In genomic region chr14:106776395-106776983, GRCh38 we compare ENCODE assay signal across 23 cellular contexts.
DNase-seq lines count a peak whose midpoint lies in the region; ATAC-seq and TF ChIP-seq lines count a peak whose summit lies in the region.
"Had no signal": no experiment of that assay in that cellular context is flagged by ENCODE, and none has a peak within 500 bp of the region (broad histone marks: within the 10 kb centered on the region; RNA-seq: fewer than 3 reads in every experiment).

No MANE protein-coding gene starts in this region.

- ATAC-seq in activated CD4-positive, alpha-beta T cell treated with anti-CD3 and anti-CD28 coated beads for 36 hours, result peak; percentile 84
- ATAC-seq in natural killer cell treated with Interleukin-12 subunit alpha and Interleukin-12 subunit beta and Interleukin-15 and Interleukin-18, amount 100 ng/mL, for 72 hours, result peak in 1 of 2 donors; percentile 59
- ATAC-seq in natural killer cell, result no peak
- peak; percentile 89 for ATAC-seq in activated T-helper 17 cell treated with anti-CD3 and anti-CD28 coated beads, Interleukin-2, amount 50 U/mL, for 72 hours (replicated peaks)
- no peak for ATAC-seq in GM18517 (IDR thresholded peaks at IDR 0.05; ENCODE audit: unreplicated experiment)
- ATAC-seq in left lung, result no peak
- ATAC-seq: CD8-positive, alpha-beta T cell; HepG2; SK-N-SH treated with all-trans-retinoic acid at 6 μM for 48 hours had no signal

- intact Hi-C loops in activated CD4-positive, alpha-beta T cell treated with anti-CD3 and anti-CD28 coated beads for 36 hours (cut with DNase I, micrococcal nuclease), result loop anchor here (5.0 to 10.0 kb wide), 3 partner anchors 52 to 229 kb away; no protein-coding TSS in a partner anchor
- intact Hi-C loops in activated CD4-positive, alpha-beta T cell treated with anti-CD3 and anti-CD28 coated beads, Interleukin-2, amount 10 ng/mL, durations not matched to agents 24 days and 14 days (cut with micrococcal nuclease), result no loop called here
- intact Hi-C loops in natural killer cell (cut with micrococcal nuclease), result no loop called here
- intact Hi-C loops in left lung (cut with DNase I), result no loop called here

- peaks cover 2% of the 10 kb centered on the region for H3K36me3 Mint-ChIP-seq in activated CD4-positive, alpha-beta T cell treated with anti-CD3 and anti-CD28 coated beads for 36 hours (ENCODE audit: low read depth)
- H3K36me3 Mint-ChIP-seq in activated CD4-positive, alpha-beta T cell treated with anti-CD3 and anti-CD28 coated beads, Interleukin-2, amount 10 ng/mL, durations not matched to agents 24 days and 14 days (ENCODE audit: low read depth), result no peaks in the 10 kb centered on the region
- peaks cover 5% of the 10 kb centered on the region for H3K36me3 Mint-ChIP-seq in natural killer cell treated with Interleukin-12 subunit alpha and Interleukin-12 subunit beta and Interleukin-15 and Interleukin-18, amount 100 ng/mL, for 72 hours
- no peaks in the 10 kb centered on the region for H3K36me3 Mint-ChIP-seq in natural killer cell
- no peaks in the 10 kb centered on the region for H3K36me3 Mint-ChIP-seq in activated T-helper 17 cell treated with anti-CD3 and anti-CD28 coated beads, Interleukin-2, amount 50 U/mL, for 72 hours (ENCODE audit: low read depth)
- H3K36me3 Mint-ChIP-seq: CD8-positive, alpha-beta T cell had no signal

- H3K4me3 ChIP-seq in left lung, result no peak overlapping the region
- H3K4me3 ChIP-seq: Peyer's patch had no signal

- H3K9me3 Mint-ChIP-seq in activated CD4-positive, alpha-beta T cell treated with anti-CD3 and anti-CD28 coated beads for 36 hours (ENCODE audit: low read depth), result peaks cover 3% of the 10 kb centered on the region
- H3K9me3 Mint-ChIP-seq in activated CD4-positive, alpha-beta T cell treated with anti-CD3 and anti-CD28 coated beads, Interleukin-2, amount 10 ng/mL, durations not matched to agents 24 days and 14 days, result peaks cover 3% of the 10 kb centered on the region
- peaks cover 3% of the 10 kb centered on the region for H3K9me3 Mint-ChIP-seq in natural killer cell treated with Interleukin-12 subunit alpha and Interleukin-12 subunit beta and Interleukin-15 and Interleukin-18, amount 100 ng/mL, for 72 hours
- H3K9me3 Mint-ChIP-seq in natural killer cell, result no peaks in the 10 kb centered on the region
- H3K9me3 Mint-ChIP-seq in activated T-helper 17 cell treated with anti-CD3 and anti-CD28 coated beads, Interleukin-2, amount 50 U/mL, for 72 hours, result no peaks in the 10 kb centered on the region
- H3K9me3 Mint-ChIP-seq: CD8-positive, alpha-beta T cell had no signal

- CTCF ChIA-PET in activated CD4-positive, alpha-beta T cell treated with anti-CD3 and anti-CD28 coated beads for 36 hours (lab: Charles Lee), result interaction anchor here (0.6 to 2.7 kb wide), 11 partner anchors 8 to 114 kb away, joined by 3 to 14 read pairs (median 3); no protein-coding TSS in a partner anchor

- no peaks in the 10 kb centered on the region for H3K27me3 Mint-ChIP-seq in activated CD4-positive, alpha-beta T cell treated with anti-CD3 and anti-CD28 coated beads for 36 hours
- H3K27me3 Mint-ChIP-seq in activated CD4-positive, alpha-beta T cell treated with anti-CD3 and anti-CD28 coated beads, Interleukin-2, amount 10 ng/mL, durations not matched to agents 24 days and 14 days, result peaks cover 11% of the 10 kb centered on the region
- H3K27me3 Mint-ChIP-seq in natural killer cell treated with Interleukin-12 subunit alpha and Interleukin-12 subunit beta and Interleukin-15 and Interleukin-18, amount 100 ng/mL, for 72 hours, result peaks cover 7 to 15% of the 10 kb centered on the region in 2 donors
- peaks cover 0 to 3% of the 10 kb centered on the region in 2 donors for H3K27me3 Mint-ChIP-seq in natural killer cell (ENCODE audit: low read depth in 2 of 2)
- H3K27me3 Mint-ChIP-seq in activated T-helper 17 cell treated with anti-CD3 and anti-CD28 coated beads, Interleukin-2, amount 50 U/mL, for 72 hours, result no peaks in the 10 kb centered on the region

- H3K4me3 Mint-ChIP-seq in activated CD4-positive, alpha-beta T cell treated with anti-CD3 and anti-CD28 coated beads for 36 hours, result no peak overlapping the region
- H3K4me3 Mint-ChIP-seq in activated CD4-positive, alpha-beta T cell treated with anti-CD3 and anti-CD28 coated beads, Interleukin-2, amount 10 ng/mL, durations not matched to agents 24 days and 14 days, result no peak overlapping the region
- H3K4me3 Mint-ChIP-seq in natural killer cell treated with Interleukin-12 subunit alpha and Interleukin-12 subunit beta and Interleukin-15 and Interleukin-18, amount 100 ng/mL, for 72 hours, result peak overlapping the region; percentile 23
- no peak overlapping the region for H3K4me3 Mint-ChIP-seq in natural killer cell
- H3K4me3 Mint-ChIP-seq in activated T-helper 17 cell treated with anti-CD3 and anti-CD28 coated beads, Interleukin-2, amount 50 U/mL, for 72 hours, result peak overlapping the region; percentile 47
- H3K4me3 Mint-ChIP-seq: CD8-positive, alpha-beta T cell; HFFc6 had no signal

- peaks cover 23% of the 10 kb centered on the region for H3K4me1 Mint-ChIP-seq in activated CD4-positive, alpha-beta T cell treated with anti-CD3 and anti-CD28 coated beads for 36 hours
- H3K4me1 Mint-ChIP-seq in activated CD4-positive, alpha-beta T cell treated with anti-CD3 and anti-CD28 coated beads, Interleukin-2, amount 10 ng/mL, durations not matched to agents 24 days and 14 days, result peaks cover 11% of the 10 kb centered on the region
- peaks cover 9 to 13% of the 10 kb centered on the region in 2 donors for H3K4me1 Mint-ChIP-seq in natural killer cell treated with Interleukin-12 subunit alpha and Interleukin-12 subunit beta and Interleukin-15 and Interleukin-18, amount 100 ng/mL, for 72 hours (ENCODE audit: low read depth in 2 of 2)
- peaks cover 5 to 15% of the 10 kb centered on the region in 2 donors for H3K4me1 Mint-ChIP-seq in natural killer cell
- peaks cover 8% of the 10 kb centered on the region for H3K4me1 Mint-ChIP-seq in activated T-helper 17 cell treated with anti-CD3 and anti-CD28 coated beads, Interleukin-2, amount 50 U/mL, for 72 hours

- H3K27ac ChIP-seq in left lung, result no peak overlapping the region
- H3K27ac ChIP-seq: Peyer's patch had no signal

- POLR2A ChIA-PET in activated CD4-positive, alpha-beta T cell treated with anti-CD3 and anti-CD28 coated beads for 36 hours (lab: Charles Lee), result no interaction called here

- no peaks in the 10 kb centered on the region for H3K4me1 ChIP-seq in left lung
- H3K4me1 ChIP-seq: Peyer's patch had no signal

- DNase-seq in activated CD4-positive, alpha-beta T cell treated with anti-CD3 and anti-CD28 coated beads for 36 hours, result no peak
- no peak for DNase-seq in activated CD4-positive, alpha-beta T cell treated with anti-CD3 and anti-CD28 coated beads, Interleukin-2, amount 10 ng/mL, durations not matched to agents 24 days and 14 days
- no peak for DNase-seq in natural killer cell treated with Interleukin-12 subunit alpha and Interleukin-12 subunit beta and Interleukin-15 and Interleukin-18, amount 100 ng/mL, for 72 hours (ENCODE audit: low spot score)
- no peak for DNase-seq in natural killer cell
- DNase-seq in HUDEP-2 (lab: John Stamatoyannopoulos, UW; ENCODE audit: unreplicated experiment in 76 of 76), result no peak
- no peak for DNase-seq in left lung
- DNase-seq: 8988T; C1 segment of cervical spinal cord; CD8-positive, alpha-beta T cell; H7; HFFc6; KBM-7; NCI-H1694; NCI-H2081; NCI-H2171; NCI-H345; NCI-H524; NCI-H774; Peyer's patch had no signal

- H3K27me3 ChIP-seq in left lung, result no peaks in the 10 kb centered on the region
- H3K27me3 ChIP-seq: Peyer's patch had no signal

- H3K36me3 ChIP-seq in left lung, result no peaks in the 10 kb centered on the region
- H3K36me3 ChIP-seq: Peyer's patch had no signal

- no peak overlapping the region for H3K27ac Mint-ChIP-seq in activated CD4-positive, alpha-beta T cell treated with anti-CD3 and anti-CD28 coated beads for 36 hours
- H3K27ac Mint-ChIP-seq in activated CD4-positive, alpha-beta T cell treated with anti-CD3 and anti-CD28 coated beads, Interleukin-2, amount 10 ng/mL, durations not matched to agents 24 days and 14 days, result no peak overlapping the region
- no peak overlapping the region for H3K27ac Mint-ChIP-seq in natural killer cell treated with Interleukin-12 subunit alpha and Interleukin-12 subunit beta and Interleukin-15 and Interleukin-18, amount 100 ng/mL, for 72 hours
- H3K27ac Mint-ChIP-seq in natural killer cell, result no peak overlapping the region
- H3K27ac Mint-ChIP-seq in activated T-helper 17 cell treated with anti-CD3 and anti-CD28 coated beads, Interleukin-2, amount 50 U/mL, for 72 hours, result peak overlapping the region; percentile 77
- H3K27ac Mint-ChIP-seq: CD8-positive, alpha-beta T cell; HFFc6 had no signal

- H3K9me3 ChIP-seq in left lung, result no peaks in the 10 kb centered on the region

- TF ChIP-seq CTCF in natural killer cell (IDR thresholded peaks at IDR 0.05) (no peak), left lung (IDR thresholded peaks at IDR 0.05) (no peak)

Comparison
In these comparisons a context has a peak if more than half of its experiments do, and no peak if none do; other contexts are left out.
1. H3K4me3 Mint-ChIP-seq: peak in natural killer cell treated with Interleukin-12 subunit alpha and Interleukin-12 subunit beta and Interleukin-15 and Interleukin-18, amount 100 ng/mL, for 72 hours (single experiment) and activated T-helper 17 cell treated with anti-CD3 and anti-CD28 coated beads, Interleukin-2, amount 50 U/mL, for 72 hours (single experiment); none in activated CD4-positive, alpha-beta T cell treated with anti-CD3 and anti-CD28 coated beads for 36 hours (single experiment), activated CD4-positive, alpha-beta T cell treated with anti-CD3 and anti-CD28 coated beads, Interleukin-2, amount 10 ng/mL, durations not matched to agents 24 days and 14 days (single experiment) and natural killer cell (single experiment).
2. intact Hi-C loops: an anchor here in activated CD4-positive, alpha-beta T cell treated with anti-CD3 and anti-CD28 coated beads for 36 hours (5.0 to 10.0 kb wide); none called in activated CD4-positive, alpha-beta T cell treated with anti-CD3 and anti-CD28 coated beads, Interleukin-2, amount 10 ng/mL, durations not matched to agents 24 days and 14 days, natural killer cell and left lung.
3. ATAC-seq: peak in activated CD4-positive, alpha-beta T cell treated with anti-CD3 and anti-CD28 coated beads for 36 hours (single experiment) and activated T-helper 17 cell treated with anti-CD3 and anti-CD28 coated beads, Interleukin-2, amount 50 U/mL, for 72 hours (single experiment); none in natural killer cell (0 of 3), GM18517 (single experiment) and left lung (single experiment).